Comparison of ENCODE assay signal across 23 cellular contexts in genomic region chr9:26527931-26528330, GRCh38.
"Had no signal": no experiment of that assay in that cellular context is flagged by ENCODE, and none has a peak within 500 bp of the region (broad histone marks: within the 10 kb centered on the region; RNA-seq: fewer than 3 reads in every experiment).

No MANE protein-coding gene starts in this region.

- H3K36me3 Mint-ChIP-seq: activated naive CD8-positive, alpha-beta T cell treated with anti-CD3 and anti-CD28 coated beads, Interleukin-2, amount 10 ng/mL, durations not matched to agents 7 days and 5 days had no signal

- H3K27ac Mint-ChIP-seq: activated CD8-positive, alpha-beta T cell treated with anti-CD3 and anti-CD28 coated beads for 36 hours; activated naive CD8-positive, alpha-beta T cell treated with anti-CD3 and anti-CD28 coated beads, Interleukin-2, amount 10 ng/mL, durations not matched to agents 7 days and 5 days; activated T-cell treated with anti-CD3 and anti-CD28 coated beads, Interleukin-2, amount 50 U/mL, for 72 hours; activated T-helper 2 cell treated with anti-CD3 and anti-CD28 coated beads, Interferon-gamma antibody, Interleukin-2, Interleukin-4, amounts not matched to agents 10 μg/mL and 5 μg/mL and 100 μg/mL, durations not matched to agents 14 hours and 24 hours and 36 hours; T-helper 17 cell had no signal

- H3K4me1 Mint-ChIP-seq: activated naive CD8-positive, alpha-beta T cell treated with anti-CD3 and anti-CD28 coated beads, Interleukin-2, amount 10 ng/mL, durations not matched to agents 7 days and 5 days; T-helper 17 cell had no signal

- H3K4me3 ChIP-seq: adrenal gland, breast epithelium, coronary artery, SJSA1 had no signal

- ATAC-seq: activated CD4-positive, CD25-positive, alpha-beta regulatory T cell treated with anti-CD3 and anti-CD28 coated beads, Interleukin-2, amount 50 U/mL, for 24 hours; activated CD8-positive, alpha-beta T cell treated with anti-CD3 and anti-CD28 coated beads for 36 hours; activated T-cell treated with anti-CD3 and anti-CD28 coated beads, Interleukin-2, amount 50 U/mL, for 72 hours; SK-N-SH treated with all-trans-retinoic acid at 6 μM for 48 hours; T-helper 17 cell had no signal

- H3K9me3 ChIP-seq: SJSA1 had no signal

- H3K36me3 ChIP-seq: adrenal gland, breast epithelium, SJSA1 had no signal

- H3K27me3 Mint-ChIP-seq: activated CD8-positive, alpha-beta T cell treated with anti-CD3 and anti-CD28 coated beads for 36 hours; activated naive CD8-positive, alpha-beta T cell treated with anti-CD3 and anti-CD28 coated beads, Interleukin-2, amount 10 ng/mL, durations not matched to agents 7 days and 5 days; T-helper 17 cell had no signal

- H3K27ac ChIP-seq: adrenal gland, breast epithelium, coronary artery, SJSA1 had no signal

- DNase-seq: activated CD4-positive, alpha-beta T cell treated with anti-CD3 and anti-CD28 coated beads for 4 hours; activated CD8-positive, alpha-beta memory T cell treated with anti-CD3 and anti-CD28 coated beads, Interleukin-2, amount 50 U/mL, for 4 hours; activated CD8-positive, alpha-beta T cell treated with anti-CD3 and anti-CD28 coated beads for 36 hours; activated naive CD4-positive, alpha-beta T cell treated with anti-CD3 and anti-CD28 coated beads, Interleukin-2, amount 50 U/mL, for 16 hours; activated naive CD8-positive, alpha-beta T cell treated with anti-CD3 and anti-CD28 coated beads, Interleukin-2, amount 10 ng/mL, durations not matched to agents 7 days and 5 days; activated T-cell treated with anti-CD3 and anti-CD28 coated beads, Interleukin-2, amount 50 U/mL, for 72 hours; adrenal gland; anterior cingulate cortex; caudate nucleus; NCI-H1105 treated with DMSO at 0.1 percent for 48 hours; NCI-H1436 treated with DMSO at 0.1 percent for 48 hours; NCI-H187; NCI-H2081; NCI-H510A treated with DMSO at 0.1 percent for 48 hours; NCI-H69; T-helper 17 cell; T-helper 9 cell had no signal

- H3K4me3 Mint-ChIP-seq: activated CD8-positive, alpha-beta T cell treated with anti-CD3 and anti-CD28 coated beads for 36 hours; activated naive CD8-positive, alpha-beta T cell treated with anti-CD3 and anti-CD28 coated beads, Interleukin-2, amount 10 ng/mL, durations not matched to agents 7 days and 5 days; activated T-cell treated with anti-CD3 and anti-CD28 coated beads, Interleukin-2, amount 50 U/mL, for 72 hours; T-helper 17 cell had no signal

- H3K27me3 ChIP-seq: adrenal gland, breast epithelium, SJSA1 had no signal

- H3K9me3 Mint-ChIP-seq: activated CD8-positive, alpha-beta T cell treated with anti-CD3 and anti-CD28 coated beads for 36 hours; activated naive CD8-positive, alpha-beta T cell treated with anti-CD3 and anti-CD28 coated beads, Interleukin-2, amount 10 ng/mL, durations not matched to agents 7 days and 5 days had no signal

- H3K4me1 ChIP-seq: breast epithelium, SJSA1 had no signal
